25 cellular contexts compared by ENCODE assay signal in genomic region chr7:157032644-157033482, GRCh38. TPM values are rescaled to one million over a fixed set of nuclear protein-coding genes. Genes with fewer than 3 reads are reported as not detected.
A peak's percentile ranks its signal among the peaks of the same experiment; 100 is the strongest.
DNase-seq lines count a peak whose midpoint lies in the region; ATAC-seq and TF ChIP-seq lines count a peak whose summit lies in the region.
"Had no signal": no experiment of that assay in that cellular context is flagged by ENCODE, and none has a peak within 500 bp of the region (broad histone marks: within the 10 kb centered on the region; RNA-seq: fewer than 3 reads in every experiment).

No MANE protein-coding gene starts in this region.

- CTCF ChIA-PET in CD8-positive, alpha-beta T cell (lab: Charles Lee), result no interaction called here

- H3K9me3 Mint-ChIP-seq in endodermal cell (peaks cover 10% of the 10 kb centered on the region), HFFc6 (peaks cover 15% of the 10 kb centered on the region)
- peaks cover 9% of the 10 kb centered on the region for H3K9me3 Mint-ChIP-seq in CD8-positive, alpha-beta T cell

- H3K36me3 ChIP-seq in Peyer's patch (no peaks in the 10 kb centered on the region), endodermal cell (ENCODE audit: control insufficient read depth, insufficient read depth, low read length) (no peaks in the 10 kb centered on the region), lower lobe of right lung (no peaks in the 10 kb centered on the region)
- no peaks in the 10 kb centered on the region for H3K36me3 ChIP-seq in CD8-positive, alpha-beta T cell (ENCODE audit: insufficient read depth, low read length)
- H3K36me3 ChIP-seq: BLaER1, esophagus squamous epithelium, HAP-1, SJSA1, thyroid gland, WERI-Rb-1 had no signal

- H3K9me3 ChIP-seq in Peyer's patch (no peaks in the 10 kb centered on the region), endodermal cell (ENCODE audit: control insufficient read depth, low read length) (no peaks in the 10 kb centered on the region), lower lobe of right lung (no peaks in the 10 kb centered on the region)
- no peaks in the 10 kb centered on the region for H3K9me3 ChIP-seq in CD8-positive, alpha-beta T cell (ENCODE audit: low read length)
- H3K9me3 ChIP-seq: esophagus squamous epithelium, HAP-1, SJSA1, thyroid gland had no signal

- H3K36me3 Mint-ChIP-seq in endodermal cell (ENCODE audit: low read depth) (no peaks in the 10 kb centered on the region), HFFc6 (ENCODE audit: low read depth) (peaks cover 13% of the 10 kb centered on the region)
- no peaks in the 10 kb centered on the region for H3K36me3 Mint-ChIP-seq in CD8-positive, alpha-beta T cell
- H3K36me3 Mint-ChIP-seq: brain had no signal

- no peak overlapping the region for H3K27ac Mint-ChIP-seq in endodermal cell
- H3K27ac Mint-ChIP-seq in HFFc6, result no peak overlapping the region
- H3K27ac Mint-ChIP-seq in CD8-positive, alpha-beta T cell, result no peak overlapping the region
- H3K27ac Mint-ChIP-seq: brain had no signal

- ATAC-seq in lower lobe of right lung, result no peak
- ATAC-seq in CD8-positive, alpha-beta T cell, result no peak
- ATAC-seq: stimulated activated naive CD8-positive, alpha-beta T cell treated with anti-CD3 and anti-CD28 coated beads, Interleukin-15, Interleukin-2, amounts not matched to agents 100 U/mL and 50 U/mL, for 24 hours had no signal

- no peak overlapping the region for H3K4me3 Mint-ChIP-seq in endodermal cell
- H3K4me3 Mint-ChIP-seq in HFFc6, result no peak overlapping the region
- H3K4me3 Mint-ChIP-seq in CD8-positive, alpha-beta T cell, result no peak overlapping the region
- H3K4me3 Mint-ChIP-seq: brain had no signal

- H3K27ac ChIP-seq in Peyer's patch (no peak overlapping the region), endodermal cell (ENCODE audit: low read depth, low read length) (no peak overlapping the region), lower lobe of right lung (no peak overlapping the region)
- no peak overlapping the region for H3K27ac ChIP-seq in CD8-positive, alpha-beta T cell (ENCODE audit: low read depth, low read length)
- H3K27ac ChIP-seq: BLaER1, esophagus squamous epithelium, SJSA1, thyroid gland, WERI-Rb-1 had no signal

- H3K4me1 Mint-ChIP-seq in endodermal cell (no peaks in the 10 kb centered on the region), HFFc6 (ENCODE audit: low read depth) (peaks cover 4% of the 10 kb centered on the region)
- no peaks in the 10 kb centered on the region for H3K4me1 Mint-ChIP-seq in CD8-positive, alpha-beta T cell (ENCODE audit: low read depth)
- H3K4me1 Mint-ChIP-seq: brain had no signal

- H3K9ac ChIP-seq in endodermal cell (ENCODE audit: extremely low read depth, low read length, poor library complexity, severe bottlenecking), result no peak overlapping the region
- H3K9ac ChIP-seq: BLaER1 had no signal

- H3K4me1 ChIP-seq in Peyer's patch, result no peaks in the 10 kb centered on the region
- H3K4me1 ChIP-seq in endodermal cell (ENCODE audit: control insufficient read depth, insufficient read depth, low read length), result no peaks in the 10 kb centered on the region
- H3K4me1 ChIP-seq in lower lobe of right lung, result no peaks in the 10 kb centered on the region
- H3K4me1 ChIP-seq in CD8-positive, alpha-beta T cell (ENCODE audit: insufficient read depth, low read length), result no peaks in the 10 kb centered on the region
- H3K4me1 ChIP-seq: esophagus squamous epithelium, HAP-1, SJSA1, thyroid gland had no signal

- peaks cover 55% of the 10 kb centered on the region for H3K27me3 Mint-ChIP-seq in endodermal cell (ENCODE audit: insufficient read depth)
- peaks cover 39% of the 10 kb centered on the region for H3K27me3 Mint-ChIP-seq in HFFc6 (ENCODE audit: insufficient read depth)
- peaks cover 52% of the 10 kb centered on the region for H3K27me3 Mint-ChIP-seq in CD8-positive, alpha-beta T cell (ENCODE audit: low read depth)

- intact Hi-C loops in lower lobe of right lung (cut with DNase I), result no loop called here
- intact Hi-C loops in CD8-positive, alpha-beta T cell (cut with DNase I, micrococcal nuclease), result no loop called here

- no peak for TF ChIP-seq CTCF in Peyer's patch (IDR thresholded peaks at IDR 0.05)
- no peak for TF ChIP-seq CTCF in endodermal cell (conservative IDR thresholded peaks at IDR 0.05)
- TF ChIP-seq CTCF in HFFc6 (IDR thresholded peaks at IDR 0.05), result no peak
- no peak for TF ChIP-seq CTCF in lower lobe of right lung (IDR thresholded peaks at IDR 0.05)
- no peak for TF ChIP-seq CTCF in CD8-positive, alpha-beta T cell (IDR thresholded peaks at IDR 0.05)

- H3K4me3 ChIP-seq in Peyer's patch, result no peak overlapping the region
- H3K4me3 ChIP-seq in endodermal cell (ENCODE audit: low read length), result no peak overlapping the region
- no peak overlapping the region for H3K4me3 ChIP-seq in lower lobe of right lung
- H3K4me3 ChIP-seq in CD8-positive, alpha-beta T cell (ENCODE audit: low read depth, low read length), result no peak overlapping the region
- H3K4me3 ChIP-seq: BLaER1, esophagus squamous epithelium, HAP-1, SJSA1, thyroid gland had no signal

- POLR2A ChIA-PET in CD8-positive, alpha-beta T cell (lab: Charles Lee), result no interaction called here

- WGBS in endodermal cell (ENCODE audit: insufficient coverage in 1 of 2, insufficient read length in 1 of 2), 2 experiments, result 80 to 86% methylated on average over 22 to 25 of the region's 25 CpGs

- peak; percentile 38 for DNase-seq in activated CD8-positive, alpha-beta memory T cell treated with anti-CD3 and anti-CD28 coated beads for 24 hours
- no peak for DNase-seq in activated CD8-positive, alpha-beta memory T cell treated with anti-CD3 and anti-CD28 coated beads, Interleukin-2, amount 50 U/mL, for 4 hours
- DNase-seq in Peyer's patch (peak in 2 of 3 donors; percentile 31 to 34), endodermal cell (peak; percentile 47), HFFc6 (no peak), lower lobe of right lung (no peak), DMS79 (lab: John Stamatoyannopoulos, UW) (no peak)
- no peak for DNase-seq in CD8-positive, alpha-beta T cell
- DNase-seq: activated gamma-delta T cell treated with Interleukin-2 at 50 U/mL for 16 hours; esophagus squamous epithelium; kidney glomerular epithelial cell; NCI-H1105 treated with DMSO at 0.1 percent for 48 hours; NCI-H2029 treated with DMSO at 0.1 percent for 48 hours; NCI-H226; nucleus accumbens; stimulated activated CD4-positive, alpha-beta T cell treated with anti-CD3 and anti-CD28 coated beads, Interleukin-4, amount 100 ng/mL, for 24 hours; stimulated activated naive CD8-positive, alpha-beta T cell treated with anti-CD3 and anti-CD28 coated beads, Interleukin-15, Interleukin-2, amounts not matched to agents 100 U/mL and 50 U/mL, for 24 hours; T-helper 2 cell; thyroid gland; WERI-Rb-1 had no signal

- TF ChIP-seq POLR2A in Peyer's patch (IDR thresholded peaks at IDR 0.05), result no peak

- H3K27me3 ChIP-seq in Peyer's patch, result peaks cover 0 to 9% of the 10 kb centered on the region in 2 donors
- H3K27me3 ChIP-seq in endodermal cell (ENCODE audit: control insufficient read depth, insufficient read depth, low read length, poor library complexity, severe bottlenecking), result peaks cover 36% of the 10 kb centered on the region
- peaks cover 49% of the 10 kb centered on the region for H3K27me3 ChIP-seq in lower lobe of right lung (ENCODE audit: low read depth)
- peaks cover 5% of the 10 kb centered on the region for H3K27me3 ChIP-seq in CD8-positive, alpha-beta T cell (ENCODE audit: insufficient read depth, low read length)
- H3K27me3 ChIP-seq: BLaER1, thyroid gland had no signal

RNA-seq across cellular contexts. Expression of gene MNX1, which starts 22.4 kb away (rescaled TPM):
- total RNA-seq in Peyer's patch (10 to 100 TPM in 3 of 4 donors, 1 to 10 TPM in 1; 7.4 to 41.9 (median 16.9) TPM), endodermal cell (10 to 100 TPM; 14.5 to 18.7 TPM), lower lobe of right lung (0.74 TPM)
- polyA plus RNA-seq in endodermal cell (2013, experiment 1 of 2), result 1.7 TPM
- 2.1 TPM for polyA plus RNA-seq in endodermal cell (2013, experiment 2 of 2)
- total RNA-seq in HFFc6 (2021; fragmentation: NEBNext Ultra II Directional; extraction: Animal tissue kit (Norgen Biotek cat#: 25700)), result not detected
- total RNA-seq in CD8-positive, alpha-beta T cell, result not detected
- total RNA-seq: LHCN-M2, SJSA1, thyroid gland had no signal

Comparison
In these comparisons a context has a peak if more than half of its experiments do, and no peak if none do; other contexts are left out.
1. DNase-seq: peak in activated CD8-positive, alpha-beta memory T cell treated with anti-CD3 and anti-CD28 coated beads for 24 hours (single experiment), Peyer's patch (2 of 3) and endodermal cell (single experiment); none in activated CD8-positive, alpha-beta memory T cell treated with anti-CD3 and anti-CD28 coated beads, Interleukin-2, amount 50 U/mL, for 4 hours (single experiment), HFFc6 (single experiment), lower lobe of right lung (single experiment), CD8-positive, alpha-beta T cell (0 of 7) and DMS79 (single experiment).